9 cellular contexts compared by ENCODE assay signal in genomic region chr18:62486290-62486964, GRCh38. TPM values are rescaled to one million over a fixed set of nuclear protein-coding genes. Genes with fewer than 3 reads are reported as not detected.
A peak's percentile ranks its signal among the peaks of the same experiment; 100 is the strongest.
DNase-seq lines count a peak whose midpoint lies in the region; ATAC-seq and TF ChIP-seq lines count a peak whose summit lies in the region.
"Had no signal": no experiment of that assay in that cellular context is flagged by ENCODE, and none has a peak within 500 bp of the region (broad histone marks: within the 10 kb centered on the region; RNA-seq: fewer than 3 reads in every experiment).

No MANE protein-coding gene starts in this region.

- no peak overlapping the region; the same call in 1 of the 2 replicates for H3K27ac ChIP-seq in HEK293 (ENCODE audit: extremely low read depth, low read depth, low read length)
- H3K27ac ChIP-seq in gastroesophageal sphincter = no peak overlapping the region

- no peak for TF ChIP-seq EP300 in gastroesophageal sphincter (IDR thresholded peaks at IDR 0.05)

- H3K27me3 ChIP-seq in gastroesophageal sphincter = peaks cover 40% of the 10 kb centered on the region

- H3K36me3 ChIP-seq in HEK293 (ENCODE audit: control insufficient read depth in 2 of 2, insufficient read depth in 1 of 2, low read length in 2 of 2) (no peaks in the 10 kb centered on the region), gastroesophageal sphincter (no peaks in the 10 kb centered on the region)

- CTCF ChIA-PET in HEK293 (lab: Yijun Ruan, JAX) = interaction anchor here (0.6 to 0.7 kb wide), 2 partner anchors 35 to 38 kb away, joined by 3 read pairs; no protein-coding TSS in a partner anchor

- DNase-seq in AG08395 (ENCODE audit: low spot score) (peak; percentile 11), RKO (ENCODE audit: low spot score) (peak; percentile 48), islet precursor cell (peak; percentile 79), hepatic stellate cell (ENCODE audit: low spot score) (no peak)
- DNase-seq: Right ventricle myocardium superior had no signal

- H3K4me3 ChIP-seq in HEK293 (ENCODE audit: low read depth, low read length) = no peak overlapping the region
- no peak overlapping the region for H3K4me3 ChIP-seq in gastroesophageal sphincter

- 57 to 78% methylated on average over 1 to 4 of the region's 4 CpGs for WGBS in gastroesophageal sphincter (ENCODE audit: low coverage in 1 of 2), 2 donors

- H3K9me3 ChIP-seq in HEK293 (ENCODE audit: control insufficient read depth, insufficient read depth, low read depth, low read length) (no peaks in the 10 kb centered on the region), gastroesophageal sphincter (peaks cover 0 to 9% (median 0%) of the 10 kb centered on the region in 3 donors)

- no peak for TF ChIP-seq CTCF in HEK293 (tag by site-specific recombination; IDR thresholded peaks at IDR 0.05)
- no peak for TF ChIP-seq CTCF in gastroesophageal sphincter (IDR thresholded peaks at IDR 0.05)

- TF ChIP-seq POLR2A in gastroesophageal sphincter (IDR thresholded peaks at IDR 0.05) = no peak

- H3K4me1 ChIP-seq in HEK293 (ENCODE audit: control insufficient read depth, insufficient read depth, low read length) (peaks cover 11% of the 10 kb centered on the region), gastroesophageal sphincter (no peaks in the 10 kb centered on the region)

- ATAC-seq in gastroesophageal sphincter = no peak
- ATAC-seq in HG02840 (IDR thresholded peaks at IDR 0.05; ENCODE audit: low FRiP score, unreplicated experiment) = no peak
- ATAC-seq in GM19397 (IDR thresholded peaks at IDR 0.05; ENCODE audit: unreplicated experiment) = no peak

- POLR2A ChIA-PET in HEK293 (lab: Yijun Ruan, JAX) = interaction anchor here (2.0 kb wide), 1 partner anchor 36 kb away, joined by 10 read pairs; the partner anchor contains the start of gene ZCCHC2

TF ChIP-seq in HEK293, 187 proteins besides CTCF, POLR2A, EP300 and RAD21:
- TF ChIP-seq ZNF600 (tag by site-specific recombination; IDR thresholded peaks at IDR 0.05) (peak; percentile 74), TSHZ1 (tag by site-specific recombination; IDR thresholded peaks at IDR 0.05; ENCODE audit: borderline replicate concordance) (peak; percentile 22; the same call in 1 of the 2 replicates), ZNF629 (tag by site-specific recombination; IDR thresholded peaks at IDR 0.05) (0 out of 2 replicates have a peak, but pooled peaks have one; percentile 25), GLIS2 (tag by site-specific recombination; IDR thresholded peaks at IDR 0.05) (peak; percentile 34; the same call in 1 of the 2 replicates), ZNF76 (tag by site-specific recombination; IDR thresholded peaks at IDR 0.05; ENCODE audit: borderline replicate concordance, low read depth) (no peak), PRDM10 (tag by site-specific recombination; IDR thresholded peaks at IDR 0.05) (peak; percentile 34; the same call in 1 of the 2 replicates), KLF8 (tag by site-specific recombination; IDR thresholded peaks at IDR 0.05) (peak; percentile 53; the same call in 1 of the 2 replicates), ZNF138 (tag by site-specific recombination; IDR thresholded peaks at IDR 0.05; ENCODE audit: borderline replicate concordance) (no peak), ZNF202 (tag by site-specific recombination; IDR thresholded peaks at IDR 0.05; ENCODE audit: borderline replicate concordance) (no peak), ZNF366 (tag by site-specific recombination; conservative IDR thresholded peaks at IDR 0.05) (0 out of 2 replicates have a peak, but pooled peaks have one; percentile 38), PRDM1 (tag by site-specific recombination; IDR thresholded peaks at IDR 0.05) (peak; percentile 49; the same call in 1 of the 2 replicates), INSM2 (tag by site-specific recombination; IDR thresholded peaks at IDR 0.05) (peak; percentile 69; the same call in 1 of the 2 replicates)

RNA-seq across cellular contexts. Expression of gene ZCCHC2, which starts 36.4 kb away (rescaled TPM):
- total RNA-seq in gastroesophageal sphincter = 10 to 100 TPM; 16.8 to 30.8 (median 22.7) TPM
